ENCODE assay signal across 8 cellular contexts in the genomic region with DNA sequence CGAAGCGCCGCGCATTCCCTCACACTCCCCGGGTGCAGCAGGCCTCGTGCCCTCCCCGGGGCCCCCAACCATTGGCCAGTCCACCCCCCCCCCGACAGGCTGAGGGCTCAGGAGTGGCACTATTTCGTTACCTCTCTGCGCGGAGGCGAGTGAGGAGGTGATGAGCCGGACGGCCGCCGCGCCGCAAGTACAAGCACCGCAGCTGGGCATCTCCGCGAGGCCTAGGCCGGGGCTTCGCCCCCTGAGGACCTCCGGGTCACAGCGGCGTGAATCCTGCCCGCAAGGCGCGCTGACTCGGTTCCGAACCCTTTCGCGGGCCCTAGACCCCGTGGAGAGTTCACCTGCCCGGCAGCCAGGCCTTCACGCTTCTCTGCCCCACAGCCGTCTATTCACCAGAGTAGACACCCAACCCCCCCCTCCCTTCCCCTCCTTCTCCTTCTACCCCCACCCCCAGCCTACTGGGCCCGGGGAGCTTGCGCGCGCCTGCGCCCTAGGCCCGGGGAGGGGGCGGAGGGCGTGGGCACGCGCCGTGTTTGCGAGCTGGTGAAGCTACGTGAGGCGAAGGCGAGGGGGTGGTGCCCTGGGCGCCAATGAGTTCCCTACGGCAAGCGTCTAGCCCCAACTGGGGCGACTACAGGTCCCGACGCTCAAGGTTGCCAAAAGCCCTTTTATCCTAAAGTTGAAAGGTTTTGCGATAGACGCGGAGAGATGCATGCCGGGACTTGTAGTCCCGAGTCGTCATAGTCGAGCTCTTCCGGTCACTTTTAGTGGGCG. TPM values are rescaled to one million over a fixed set of nuclear protein-coding genes. Genes with fewer than 3 reads are reported as not detected.
DNase-seq lines count a peak whose midpoint lies in the region; ATAC-seq and TF ChIP-seq lines count a peak whose summit lies in the region.

A gene (minus strand): TSS at position 399 of the 774 bp plus-strand sequence. CDS start 189 bp downstream, at position 210.

- peaks cover 28% of the 10 kb centered on the region for H3K4me1 Mint-ChIP-seq in CD14-positive monocyte

- peaks cover 3 to 17% of the 10 kb centered on the region in 2 donors for H3K36me3 Mint-ChIP-seq in CD14-positive monocyte

- H3K9me3 Mint-ChIP-seq in CD14-positive monocyte, result no peaks in the 10 kb centered on the region

- no peaks in the 10 kb centered on the region for H3K36me3 ChIP-seq in left lung

- peak within 1 kb of the TSS; percentile 91 to 95 for H3K27ac ChIP-seq in left lung

- no peaks in the 10 kb centered on the region for H3K27me3 Mint-ChIP-seq in CD14-positive monocyte (ENCODE audit: low read depth in 3 of 3)

- intact Hi-C loops in CD14-positive monocyte (cut with micrococcal nuclease), result loop anchor here (2.0 to 5.0 kb wide), 2 partner anchors 112 kb away; a partner anchor contains a TSS
- intact Hi-C loops in left lung (cut with DNase I), result loop anchor here in 1 of 2 donors (5.0 kb wide), 1 partner anchor 87 kb away; no protein-coding TSS in a partner anchor

- peak; percentile 82 for ATAC-seq in GM19397 (IDR thresholded peaks at IDR 0.05; ENCODE audit: unreplicated experiment)
- ATAC-seq in HG03571 (IDR thresholded peaks at IDR 0.05; ENCODE audit: unreplicated experiment), result peak; percentile 55
- peak; percentile 92 for ATAC-seq in left lung

- peak within 1 kb of the TSS; percentile 87 to 97 for H3K4me3 ChIP-seq in left lung

- H3K27me3 ChIP-seq in left lung, result no peaks in the 10 kb centered on the region

- DNase-seq in CD14-positive monocyte (ENCODE audit: low spot score) (peak; percentile 93), NCI-H774 (lab: John Stamatoyannopoulos, UW) (peak; percentile 90), dermis blood vessel endothelial cell (peak; percentile 94), left lung (peak; percentile 93 to 97)
- DNase-seq in activated CD4-positive, alpha-beta T cell treated with anti-CD3 and anti-CD28 coated beads, Interleukin-2, amount 50 U/mL, for 4 hours, result peak; percentile 88 to 91
- peak; percentile 90 for DNase-seq in stimulated activated CD4-positive, alpha-beta T cell treated with anti-CD3 and anti-CD28 coated beads, Interleukin-2, amount 100 ng/mL, for 4 hours (ENCODE audit: low read depth)

- H3K4me1 ChIP-seq in left lung, result peaks cover 21 to 40% of the 10 kb centered on the region in 2 donors

- no peaks in the 10 kb centered on the region for H3K9me3 ChIP-seq in left lung

- H3K4me3 Mint-ChIP-seq in CD14-positive monocyte, result peak within 1 kb of the TSS; percentile 94 to 98

- peak within 1 kb of the TSS; percentile 90 to 97 (median 95) for H3K27ac Mint-ChIP-seq in CD14-positive monocyte

- no peak for TF ChIP-seq CTCF in CD14-positive monocyte (IDR thresholded peaks at IDR 0.05)
- no peak for TF ChIP-seq CTCF in left lung (IDR thresholded peaks at IDR 0.05)

RNA-seq across cellular contexts. Expression of the gene that starts here (rescaled TPM):
- polyA plus RNA-seq in CD14-positive monocyte, result 10 to 100 TPM; 20.0 to 24.9 TPM
- 45.3 and 69.3 TPM in 2 replicates for total RNA-seq in dermis blood vessel endothelial cell
- total RNA-seq in left lung, result 10 to 100 TPM; 41.0 to 42.7 TPM

Comparison
In these comparisons a context has a peak if more than half of its experiments do, and no peak if none do; other contexts are left out.
1. Peak in every context shown above with its lines: DNase-seq, ATAC-seq, H3K4me3 ChIP-seq and H3K27ac ChIP-seq.